16 cellular contexts compared by ENCODE assay signal in the genomic region with DNA sequence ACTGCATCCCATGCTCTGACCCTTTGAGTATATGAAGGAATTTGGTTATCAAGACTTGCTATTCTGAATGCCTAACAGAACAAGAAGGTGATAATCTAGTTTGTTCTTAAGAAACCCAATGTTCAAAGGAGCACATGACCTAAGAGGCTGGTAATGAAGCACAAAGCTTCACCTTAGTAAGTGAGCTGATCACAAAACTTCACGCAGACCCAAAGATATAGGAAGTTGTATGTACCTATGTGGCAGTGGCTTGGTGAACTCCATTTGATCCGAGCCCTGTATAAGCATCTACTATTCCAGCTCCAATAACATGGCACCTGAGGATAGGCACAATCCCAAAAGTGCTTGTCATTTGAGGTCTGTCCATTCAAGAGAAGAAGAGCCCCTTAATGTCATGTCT.
DNase-seq lines count a peak whose midpoint lies in the region; ATAC-seq lines count a peak whose summit lies in the region.
"Had no signal": no experiment of that assay in that cellular context is flagged by ENCODE, and none has a peak within 500 bp of the region (broad histone marks: within the 10 kb centered on the region; RNA-seq: fewer than 3 reads in every experiment).

No MANE protein-coding gene starts in this region.

- DNase-seq in activated naive CD4-positive, alpha-beta T cell treated with anti-CD3 and anti-CD28 coated beads, Interleukin-2, amount 10 ng/mL, durations not matched to agents 7 days and 5 days = no peak
- DNase-seq in activated naive CD4-positive, alpha-beta T cell (lab: John Stamatoyannopoulos, UW) = no peak
- DNase-seq in T-cell = peak in 1 of 34 experiments; percentile 12
- DNase-seq in central memory CD8-positive, alpha-beta T cell (ENCODE audit: low spot score in 2 of 2) = no peak
- no peak for DNase-seq in stimulated activated naive CD8-positive, alpha-beta T cell treated with anti-CD3 and anti-CD28 coated beads, Interleukin-15, amount 100 ng/mL, for 72 hours
- DNase-seq in NCI-H1105 treated with DMSO at 0.1 percent for 48 hours (lab: John Stamatoyannopoulos, UW) = no peak
- DNase-seq: ACHN, DMS 273 treated with DMSO at 0.1 percent for 48 hours, H7, Karpas-422, MM.1S, NCI-H1105, NCI-H187 treated with DMSO at 0.1 percent for 48 hours, NCI-H446 treated with DMSO at 0.1 percent for 48 hours, NCI-H82 had no signal

- no peaks in the 10 kb centered on the region for H3K9me3 Mint-ChIP-seq in activated naive CD4-positive, alpha-beta T cell treated with anti-CD3 and anti-CD28 coated beads, Interleukin-2, amount 10 ng/mL, durations not matched to agents 7 days and 5 days
- H3K9me3 Mint-ChIP-seq in T-cell = no peaks in the 10 kb centered on the region
- H3K9me3 Mint-ChIP-seq in central memory CD8-positive, alpha-beta T cell = no peaks in the 10 kb centered on the region
- H3K9me3 Mint-ChIP-seq in stimulated activated naive CD8-positive, alpha-beta T cell treated with anti-CD3 and anti-CD28 coated beads, Interleukin-15, amount 100 ng/mL, for 72 hours = no peaks in the 10 kb centered on the region

- peak overlapping the region; percentile 42 for H3K27ac Mint-ChIP-seq in activated naive CD4-positive, alpha-beta T cell treated with anti-CD3 and anti-CD28 coated beads, Interleukin-2, amount 10 ng/mL, durations not matched to agents 7 days and 5 days
- H3K27ac Mint-ChIP-seq in T-cell = peak overlapping the region; percentile 83 to 93
- H3K27ac Mint-ChIP-seq in central memory CD8-positive, alpha-beta T cell (ENCODE audit: low read depth) = peak overlapping the region; percentile 56
- H3K27ac Mint-ChIP-seq in stimulated activated naive CD8-positive, alpha-beta T cell treated with anti-CD3 and anti-CD28 coated beads, Interleukin-15, amount 100 ng/mL, for 72 hours = peak overlapping the region in 1 of 2 donors; percentile 49

- H3K27me3 Mint-ChIP-seq in activated naive CD4-positive, alpha-beta T cell treated with anti-CD3 and anti-CD28 coated beads, Interleukin-2, amount 10 ng/mL, durations not matched to agents 7 days and 5 days = no peaks in the 10 kb centered on the region
- H3K27me3 Mint-ChIP-seq in T-cell = no peaks in the 10 kb centered on the region
- H3K27me3 Mint-ChIP-seq in central memory CD8-positive, alpha-beta T cell = no peaks in the 10 kb centered on the region
- H3K27me3 Mint-ChIP-seq in stimulated activated naive CD8-positive, alpha-beta T cell treated with anti-CD3 and anti-CD28 coated beads, Interleukin-15, amount 100 ng/mL, for 72 hours = no peaks in the 10 kb centered on the region

- peaks cover 40% of the 10 kb centered on the region for H3K36me3 Mint-ChIP-seq in activated naive CD4-positive, alpha-beta T cell treated with anti-CD3 and anti-CD28 coated beads, Interleukin-2, amount 10 ng/mL, durations not matched to agents 7 days and 5 days
- peaks cover 27% of the 10 kb centered on the region for H3K36me3 Mint-ChIP-seq in T-cell
- H3K36me3 Mint-ChIP-seq in central memory CD8-positive, alpha-beta T cell (ENCODE audit: insufficient read depth) = peaks cover 13% of the 10 kb centered on the region

- peak in 2 of 4 experiments; percentile 71 to 88 for ATAC-seq in T-cell (replicated peaks in 1 of 4)
- ATAC-seq in central memory CD8-positive, alpha-beta T cell (replicated peaks; ENCODE audit: extremely low read depth, poor library complexity, severe bottlenecking) = no peak
- ATAC-seq in stimulated activated naive CD8-positive, alpha-beta T cell treated with anti-CD3 and anti-CD28 coated beads, Interleukin-15, amount 100 ng/mL, for 72 hours = no peak
- ATAC-seq in GM21576 (IDR thresholded peaks at IDR 0.05; ENCODE audit: unreplicated experiment) = no peak

- POLR2A ChIA-PET in T-cell (lab: Charles Lee) = interaction anchor here (0.7 to 1.3 kb wide), 5 partner anchors 8 to 18 kb away, joined by 3 to 6 read pairs (median 3); no protein-coding TSS in a partner anchor

- CTCF ChIA-PET in activated naive CD4-positive, alpha-beta T cell treated with anti-CD3 and anti-CD28 coated beads, Interleukin-2, amount 10 ng/mL, durations not matched to agents 7 days and 5 days (lab: Charles Lee) = interaction anchor here (0.7 kb wide), 1 partner anchor 15 kb away, joined by 4 read pairs; no protein-coding TSS in a partner anchor
- CTCF ChIA-PET in T-cell (lab: Charles Lee) = interaction anchor here (0.7 to 1.8 kb wide), 5 partner anchors 8 to 79 kb away, joined by 3 to 6 read pairs (median 5); no protein-coding TSS in a partner anchor

- H3K4me1 Mint-ChIP-seq in activated naive CD4-positive, alpha-beta T cell treated with anti-CD3 and anti-CD28 coated beads, Interleukin-2, amount 10 ng/mL, durations not matched to agents 7 days and 5 days = peaks cover 79% of the 10 kb centered on the region
- peaks cover 97 to 98% (median 98%) of the 10 kb centered on the region in 3 donors for H3K4me1 Mint-ChIP-seq in T-cell
- H3K4me1 Mint-ChIP-seq in central memory CD8-positive, alpha-beta T cell = peaks cover 92% of the 10 kb centered on the region
- H3K4me1 Mint-ChIP-seq in stimulated activated naive CD8-positive, alpha-beta T cell treated with anti-CD3 and anti-CD28 coated beads, Interleukin-15, amount 100 ng/mL, for 72 hours = peaks cover 100% of the 10 kb centered on the region

- no peak overlapping the region for H3K4me3 Mint-ChIP-seq in activated naive CD4-positive, alpha-beta T cell treated with anti-CD3 and anti-CD28 coated beads, Interleukin-2, amount 10 ng/mL, durations not matched to agents 7 days and 5 days
- peak overlapping the region in 2 of 3 donors; percentile 37 to 78 for H3K4me3 Mint-ChIP-seq in T-cell
- H3K4me3 Mint-ChIP-seq in central memory CD8-positive, alpha-beta T cell = no peak overlapping the region
- H3K4me3 Mint-ChIP-seq in stimulated activated naive CD8-positive, alpha-beta T cell treated with anti-CD3 and anti-CD28 coated beads, Interleukin-15, amount 100 ng/mL, for 72 hours = peak overlapping the region; percentile 12 to 39

Comparison
In these comparisons a context has a peak if more than half of its experiments do, and no peak if none do; other contexts are left out.
1. H3K4me3 Mint-ChIP-seq: peak in T-cell (2 of 3) and stimulated activated naive CD8-positive, alpha-beta T cell treated with anti-CD3 and anti-CD28 coated beads, Interleukin-15, amount 100 ng/mL, for 72 hours (2 of 2); none in activated naive CD4-positive, alpha-beta T cell treated with anti-CD3 and anti-CD28 coated beads, Interleukin-2, amount 10 ng/mL, durations not matched to agents 7 days and 5 days (single experiment) and central memory CD8-positive, alpha-beta T cell (single experiment).